ENCODE assay signal across 8 cellular contexts in genomic region chr4:158768577-158769174, GRCh38. TPM values are rescaled to one million over a fixed set of nuclear protein-coding genes. Genes with fewer than 3 reads are reported as not detected.
DNase-seq lines count a peak whose midpoint lies in the region; ATAC-seq and TF ChIP-seq lines count a peak whose summit lies in the region.

TSS of gene FNIP2 (plus strand) at chr4:158769026. CDS start at chr4:158769213, 187 bp downstream.

- no peaks in the 10 kb centered on the region for H3K9me3 ChIP-seq in A673 (ENCODE audit: low read depth, low read length, poor library complexity, severe bottlenecking)

- no peaks in the 10 kb centered on the region for H3K36me3 Mint-ChIP-seq in activated CD4-positive, alpha-beta T cell treated with anti-CD3 and anti-CD28 coated beads for 36 hours (ENCODE audit: low read depth)

- peaks cover 9% of the 10 kb centered on the region for H3K4me1 ChIP-seq in A673 (ENCODE audit: insufficient read depth, low read length, poor library complexity, severe bottlenecking)

- BruUV-seq in A673 (replicated peaks; lab: Mats Ljungman, UMichigan) = no TSS peak

- TF ChIP-seq CTCF in A673 (conservative IDR thresholded peaks at IDR 0.05; ENCODE audit: low read depth, low read length) = no peak
- no peak for TF ChIP-seq CTCF in coronary artery (IDR thresholded peaks at IDR 0.05)

- peak; percentile 44 for TF ChIP-seq POLR2A in GM18526 (IDR thresholded peaks at IDR 0.05; ENCODE audit: extremely low read depth, insufficient read length)

- peak; percentile 90 for ATAC-seq in HG03045 (IDR thresholded peaks at IDR 0.05; ENCODE audit: unreplicated experiment)
- peak; percentile 81 for ATAC-seq in activated CD4-positive, alpha-beta T cell treated with anti-CD3 and anti-CD28 coated beads for 36 hours
- ATAC-seq in left colon = peak; percentile 92

- CTCF ChIA-PET in A673 (lab: Charles Lee) = no interaction called here
- CTCF ChIA-PET in activated CD4-positive, alpha-beta T cell treated with anti-CD3 and anti-CD28 coated beads for 36 hours (lab: Charles Lee) = interaction anchor here (1.3 to 1.5 kb wide), 3 partner anchors 16 to 98 kb away, joined by 4 read pairs; no protein-coding TSS in a partner anchor

- H3K27me3 Mint-ChIP-seq in activated CD4-positive, alpha-beta T cell treated with anti-CD3 and anti-CD28 coated beads for 36 hours = no peaks in the 10 kb centered on the region

- intact Hi-C loops in A673 (cut with micrococcal nuclease; ENCODE audit: unreplicated experiment) (no loop called here), left colon (cut with DNase I, micrococcal nuclease) (no loop called here)
- intact Hi-C loops in activated CD4-positive, alpha-beta T cell treated with anti-CD3 and anti-CD28 coated beads for 36 hours (cut with DNase I, micrococcal nuclease) = loop anchor here (1.0 to 5.0 kb wide), 9 partner anchors 10 to 435 kb away; partner anchors contain the start of genes PPID (in 2 of the 2), C4orf46 (in 1 of the 2) and RAPGEF2 (in 1 of the 2)

- DNase-seq in A673 (ENCODE audit: low spot score) (peak; percentile 82), NCI-H2196 (lab: John Stamatoyannopoulos, UW; ENCODE audit: unreplicated experiment) (peak; percentile 53), coronary artery (ENCODE audit: low spot score) (peak; percentile 88), left colon (peak; percentile 79 to 85)
- DNase-seq in activated CD4-positive, alpha-beta T cell treated with anti-CD3 and anti-CD28 coated beads for 36 hours = peak; percentile 81
- DNase-seq in stimulated activated CD4-positive, alpha-beta T cell treated with anti-CD3 and anti-CD28 coated beads, Interleukin-1b, Interleukin-23, amount 100 ng/mL, for 4 hours (ENCODE audit: low read depth in 2 of 2) = peak; percentile 41 to 62

- H3K4me3 ChIP-seq in A673 (ENCODE audit: low read depth, low read length, poor library complexity, severe bottlenecking) = peak within 1 kb of the TSS; percentile 57
- peak within 1 kb of the TSS; percentile 95 for H3K4me3 ChIP-seq in coronary artery

- H3K36me3 ChIP-seq in A673 (ENCODE audit: insufficient read depth, low read length, poor library complexity, severe bottlenecking) = no peaks in the 10 kb centered on the region

- POLR2A ChIA-PET in A673 (lab: Charles Lee; ENCODE audit: low non-redundant PET) = interaction anchor here (0.6 kb wide), 1 partner anchor 250 kb away, joined by 3 read pairs; no protein-coding TSS in a partner anchor
- POLR2A ChIA-PET in activated CD4-positive, alpha-beta T cell treated with anti-CD3 and anti-CD28 coated beads for 36 hours (lab: Charles Lee) = no interaction called here

- H3K4me1 Mint-ChIP-seq in activated CD4-positive, alpha-beta T cell treated with anti-CD3 and anti-CD28 coated beads for 36 hours = peaks cover 41% of the 10 kb centered on the region

- H3K27ac ChIP-seq in A673 (ENCODE audit: low read depth, low read length, poor library complexity, severe bottlenecking) = peak within 1 kb of the TSS; percentile 57
- peak within 1 kb of the TSS; percentile 92 to 95 for H3K27ac ChIP-seq in coronary artery

- H3K27ac Mint-ChIP-seq in activated CD4-positive, alpha-beta T cell treated with anti-CD3 and anti-CD28 coated beads for 36 hours = peak within 1 kb of the TSS; percentile 93

- no peaks in the 10 kb centered on the region for H3K9me3 Mint-ChIP-seq in activated CD4-positive, alpha-beta T cell treated with anti-CD3 and anti-CD28 coated beads for 36 hours (ENCODE audit: low read depth)

- peaks cover 7% of the 10 kb centered on the region for H3K27me3 ChIP-seq in A673 (replicated peaks; ENCODE audit: insufficient read depth, low read depth, low read length, poor library complexity)

- peak within 1 kb of the TSS; percentile 97 for H3K4me3 Mint-ChIP-seq in activated CD4-positive, alpha-beta T cell treated with anti-CD3 and anti-CD28 coated beads for 36 hours

RNA-seq across cellular contexts. Expression of gene FNIP2, which starts in this region (rescaled TPM):
- total RNA-seq in A673 (2021) (16.1 and 17.6 TPM in 2 replicates), left colon (10 to 100 TPM; 69.0 TPM)
- 10 to 100 TPM; 11.6 to 13.0 TPM for total RNA-seq in activated CD4-positive, alpha-beta T cell treated with anti-CD3 and anti-CD28 coated beads for 36 hours

Comparison
In these comparisons a context has a peak if more than half of its experiments do, and no peak if none do; other contexts are left out.
1. Peak in every context shown above with its lines: DNase-seq, ATAC-seq, H3K4me3 ChIP-seq and H3K27ac ChIP-seq.
2. intact Hi-C loops: an anchor here in activated CD4-positive, alpha-beta T cell treated with anti-CD3 and anti-CD28 coated beads for 36 hours (1.0 to 5.0 kb wide); none called in A673 and left colon.